Comparison of ENCODE assay signal across 10 cellular contexts in the genomic region with DNA sequence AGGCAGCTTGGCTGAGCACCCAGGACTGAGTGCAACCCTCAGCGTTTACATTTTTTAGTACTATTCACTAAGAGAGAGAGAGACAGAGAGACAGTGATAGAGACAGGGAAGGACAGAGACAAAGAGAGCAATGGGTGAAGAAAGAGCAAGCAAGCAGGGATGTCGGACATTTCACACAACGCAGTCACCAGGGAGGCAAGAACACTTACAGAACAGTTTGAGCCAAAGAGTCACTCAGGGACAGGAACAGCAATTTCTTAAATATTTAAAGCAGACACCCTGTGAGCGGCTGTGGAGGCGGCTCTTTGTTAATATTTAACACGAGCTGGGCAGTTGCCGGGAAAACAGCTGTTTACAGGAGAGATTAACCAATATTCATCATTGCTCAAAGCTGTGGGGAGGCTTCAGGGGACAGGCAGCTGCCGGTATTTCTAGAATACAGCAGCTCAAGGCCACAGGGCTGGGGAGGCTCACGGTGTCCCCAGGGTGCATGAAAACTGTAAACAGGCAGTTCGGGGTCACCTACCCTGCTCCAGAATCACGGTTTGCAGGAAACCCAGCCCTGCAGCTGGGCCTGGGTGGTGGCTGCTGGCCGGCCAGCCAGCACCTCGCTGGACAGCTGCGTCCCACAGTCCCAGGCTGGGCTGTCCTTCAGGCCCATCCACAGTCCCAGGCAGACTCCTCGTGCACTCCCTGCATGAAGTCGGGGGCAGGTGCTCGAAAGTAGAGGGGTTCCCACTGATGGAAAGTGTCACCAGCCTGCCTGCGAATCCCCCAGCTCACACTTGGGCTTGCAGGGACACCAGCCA. TPM values are rescaled to one million over a fixed set of nuclear protein-coding genes. Genes with fewer than 3 reads are reported as not detected.
A peak's percentile ranks its signal among the peaks of the same experiment; 100 is the strongest.
DNase-seq lines count a peak whose midpoint lies in the region; ATAC-seq, FAIRE-seq and TF ChIP-seq lines count a peak whose summit lies in the region.
"Had no signal": no experiment of that assay in that cellular context is flagged by ENCODE, and none has a peak within 500 bp of the region (broad histone marks: within the 10 kb centered on the region; RNA-seq: fewer than 3 reads in every experiment).

No MANE protein-coding gene starts in this region.

- H3K4me1 Mint-ChIP-seq in activated T-cell treated with anti-CD3 and anti-CD28 coated beads, Interleukin-2, amount 50 U/mL, for 72 hours (ENCODE audit: low read depth) = no peaks in the 10 kb centered on the region
- H3K4me1 Mint-ChIP-seq: B cell had no signal

- intact Hi-C loops in esophagus squamous epithelium (cut with DNase I) = no loop called here

- H3K27ac ChIP-seq in A549 (peak overlapping the region; percentile 68 to 83), esophagus squamous epithelium (peak overlapping the region in 3 of 4 donors; percentile 5 to 51 (median 14))

- H3K4me3 ChIP-seq in A549 (no peak overlapping the region), esophagus squamous epithelium (no peak overlapping the region)

- POLR2A ChIA-PET in A549 (lab: Yijun Ruan, JAX) = no interaction called here

- no peak for FAIRE-seq in A549 (lab: Jason Lieb, UNC)

- no peaks in the 10 kb centered on the region for H3K36me3 Mint-ChIP-seq in activated T-cell treated with anti-CD3 and anti-CD28 coated beads, Interleukin-2, amount 50 U/mL, for 72 hours (ENCODE audit: insufficient read depth in 2 of 2)

- DNase-seq in A549 (ENCODE audit: low read depth in 1 of 2, low spot score in 1 of 2) = peak; percentile 52 to 63
- no peak for DNase-seq in esophagus squamous epithelium (lab: John Stamatoyannopoulos, UW)
- DNase-seq in myocyte (ENCODE audit: low read depth) = peak; percentile 60
- DNase-seq in GM13976 (ENCODE audit: low spot score) = no peak
- no peak for DNase-seq in activated T-cell treated with anti-CD3 and anti-CD28 coated beads, Interleukin-2, amount 50 U/mL, for 72 hours
- DNase-seq: H9 had no signal

- H3K4me3 Mint-ChIP-seq in activated T-cell treated with anti-CD3 and anti-CD28 coated beads, Interleukin-2, amount 50 U/mL, for 72 hours = no peak overlapping the region
- H3K4me3 Mint-ChIP-seq: B cell, H9 had no signal

- peaks cover 0 to 23% (median 0%) of the 10 kb centered on the region in 4 donors for H3K27me3 ChIP-seq in esophagus squamous epithelium

- peak; percentile 66 to 70 for ATAC-seq in A549
- ATAC-seq in HG02798 (IDR thresholded peaks at IDR 0.05; ENCODE audit: poor library complexity, unreplicated experiment) = peak; percentile 59
- ATAC-seq in HG03097 (IDR thresholded peaks at IDR 0.05; ENCODE audit: low FRiP score, unreplicated experiment) = no peak
- ATAC-seq in GM19035 (IDR thresholded peaks at IDR 0.05; ENCODE audit: unreplicated experiment) = no peak
- no peak for ATAC-seq in activated T-cell treated with anti-CD3 and anti-CD28 coated beads, Interleukin-2, amount 50 U/mL, for 72 hours (replicated peaks in 1 of 2)

- CTCF ChIA-PET in A549 (lab: Yijun Ruan, JAX) = interaction anchor here (1.0 to 2.2 kb wide), 9 partner anchors 9 to 113 kb away, joined by 3 to 11 read pairs (median 4); no protein-coding TSS in a partner anchor

- H3K27ac Mint-ChIP-seq in activated T-cell treated with anti-CD3 and anti-CD28 coated beads, Interleukin-2, amount 50 U/mL, for 72 hours = no peak overlapping the region
- H3K27ac Mint-ChIP-seq: B cell, H9 had no signal

- 29% methylated on average over 18 of the region's 18 CpGs for WGBS in A549 (ENCODE audit: missing lambda C conversion rate)
- WGBS in esophagus squamous epithelium, 2 donors = 49 to 58% methylated on average over 11 to 14 of the region's 18 CpGs

- H3K36me3 ChIP-seq in esophagus squamous epithelium = no peaks in the 10 kb centered on the region

- H3K4me1 ChIP-seq in A549 = peaks cover 41% of the 10 kb centered on the region
- peaks cover 0 to 20% (median 12%) of the 10 kb centered on the region in 3 donors for H3K4me1 ChIP-seq in esophagus squamous epithelium

- no peaks in the 10 kb centered on the region for H3K9me3 Mint-ChIP-seq in activated T-cell treated with anti-CD3 and anti-CD28 coated beads, Interleukin-2, amount 50 U/mL, for 72 hours
- H3K9me3 Mint-ChIP-seq: H9 had no signal

- H3K4me2 ChIP-seq in A549 = peak overlapping the region; percentile 79

- TF ChIP-seq EP300 in A549 (IDR thresholded peaks at IDR 0.05) = peak in 1 of 2 experiments; percentile 55; a peak in 2 of 5 replicates

- no peaks in the 10 kb centered on the region for H3K9me3 ChIP-seq in A549
- H3K9me3 ChIP-seq in esophagus squamous epithelium = no peaks in the 10 kb centered on the region

- 0 out of 5 replicates have a peak, but pooled peaks of 1 of the 2 experiments have one; percentile 4 for TF ChIP-seq RAD21 in A549 (conservative IDR thresholded peaks at IDR 0.05 in 1 of 2, IDR thresholded peaks at IDR 0.05 in 1 of 2)

- TF ChIP-seq CTCF in A549 (IDR thresholded peaks at IDR 0.05) = no peak
- no peak for TF ChIP-seq CTCF in esophagus squamous epithelium (IDR thresholded peaks at IDR 0.05)
- no peak for TF ChIP-seq CTCF in GM13976 (IDR thresholded peaks at IDR 0.05; ENCODE audit: borderline replicate concordance, control extremely low read depth, extremely low read depth, insufficient read depth, missing control alignments)

- H3K27me3 Mint-ChIP-seq in activated T-cell treated with anti-CD3 and anti-CD28 coated beads, Interleukin-2, amount 50 U/mL, for 72 hours (ENCODE audit: low read depth) = no peaks in the 10 kb centered on the region

- in situ Hi-C loops in GM13976 (cut with MboI; ENCODE audit: low sequenced_read_pairs, unreplicated experiment) = no loop called here

- TF ChIP-seq POLR2A in A549 (IDR thresholded peaks at IDR 0.05; ENCODE audit: low read length) = no peak
- TF ChIP-seq POLR2A in esophagus squamous epithelium (IDR thresholded peaks at IDR 0.05) = no peak

TF ChIP-seq in A549, 52 proteins besides CTCF, POLR2A, EP300 and RAD21:
- TF ChIP-seq NFE2L2 (conservative IDR thresholded peaks at IDR 0.05; ENCODE audit: low read length) = no peak
- TF ChIP-seq JUNB (IDR thresholded peaks at IDR 0.05) = no peak
- TF ChIP-seq, protein P1, sequence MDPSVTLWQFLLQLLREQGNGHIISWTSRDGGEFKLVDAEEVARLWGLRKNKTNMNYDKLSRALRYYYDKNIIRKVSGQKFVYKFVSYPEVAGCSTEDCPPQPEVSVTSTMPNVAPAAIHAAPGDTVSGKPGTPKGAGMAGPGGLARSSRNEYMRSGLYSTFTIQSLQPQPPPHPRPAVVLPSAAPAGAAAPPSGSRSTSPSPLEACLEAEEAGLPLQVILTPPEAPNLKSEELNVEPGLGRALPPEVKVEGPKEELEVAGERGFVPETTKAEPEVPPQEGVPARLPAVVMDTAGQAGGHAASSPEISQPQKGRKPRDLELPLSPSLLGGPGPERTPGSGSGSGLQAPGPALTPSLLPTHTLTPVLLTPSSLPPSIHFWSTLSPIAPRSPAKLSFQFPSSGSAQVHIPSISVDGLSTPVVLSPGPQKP (IDR thresholded peaks at IDR 0.05; ENCODE audit: low read depth, low read length) = no peak
- no peak for TF ChIP-seq RARB (CRISPR knock-in tag; IDR thresholded peaks at IDR 0.05)
- TF ChIP-seq POLR2AphosphoS2 (conservative IDR thresholded peaks at IDR 0.05; ENCODE audit: low read length) = no peak
- TF ChIP-seq JUN (IDR thresholded peaks at IDR 0.05) = 0 out of 5 replicates have a peak, but pooled peaks of 1 of the 2 experiments have one; percentile 36
- TF ChIP-seq MYC (IDR thresholded peaks at IDR 0.05; ENCODE audit: borderline replicate concordance, low read length) = no peak
- TF ChIP-seq, protein P2, sequence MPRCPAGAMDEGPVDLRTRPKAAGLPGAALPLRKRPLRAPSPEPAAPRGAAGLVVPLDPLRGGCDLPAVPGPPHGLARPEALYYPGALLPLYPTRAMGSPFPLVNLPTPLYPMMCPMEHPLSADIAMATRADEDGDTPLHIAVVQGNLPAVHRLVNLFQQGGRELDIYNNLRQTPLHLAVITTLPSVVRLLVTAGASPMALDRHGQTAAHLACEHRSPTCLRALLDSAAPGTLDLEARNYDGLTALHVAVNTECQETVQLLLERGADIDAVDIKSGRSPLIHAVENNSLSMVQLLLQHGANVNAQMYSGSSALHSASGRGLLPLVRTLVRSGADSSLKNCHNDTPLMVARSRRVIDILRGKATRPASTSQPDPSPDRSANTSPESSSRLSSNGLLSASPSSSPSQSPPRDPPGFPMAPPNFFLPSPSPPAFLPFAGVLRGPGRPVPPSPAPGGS (IDR thresholded peaks at IDR 0.05) = no peak
- TF ChIP-seq, protein P3, sequence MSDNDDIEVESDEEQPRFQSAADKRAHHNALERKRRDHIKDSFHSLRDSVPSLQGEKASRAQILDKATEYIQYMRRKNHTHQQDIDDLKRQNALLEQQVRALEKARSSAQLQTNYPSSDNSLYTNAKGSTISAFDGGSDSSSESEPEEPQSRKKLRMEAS (IDR thresholded peaks at IDR 0.05) = 0 out of 2 replicates have a peak, but pooled peaks have one; percentile 30
- TF ChIP-seq RCOR1 (IDR thresholded peaks at IDR 0.05; ENCODE audit: low read depth, low read length) = no peak
- TF ChIP-seq CEBPB (IDR thresholded peaks at IDR 0.05) = peak; percentile 56 to 79; a peak in 3 of 4 replicates
- TF ChIP-seq TP53 (CRISPR knock-in tag; IDR thresholded peaks at IDR 0.05) = no peak
- TF ChIP-seq, protein P4, sequence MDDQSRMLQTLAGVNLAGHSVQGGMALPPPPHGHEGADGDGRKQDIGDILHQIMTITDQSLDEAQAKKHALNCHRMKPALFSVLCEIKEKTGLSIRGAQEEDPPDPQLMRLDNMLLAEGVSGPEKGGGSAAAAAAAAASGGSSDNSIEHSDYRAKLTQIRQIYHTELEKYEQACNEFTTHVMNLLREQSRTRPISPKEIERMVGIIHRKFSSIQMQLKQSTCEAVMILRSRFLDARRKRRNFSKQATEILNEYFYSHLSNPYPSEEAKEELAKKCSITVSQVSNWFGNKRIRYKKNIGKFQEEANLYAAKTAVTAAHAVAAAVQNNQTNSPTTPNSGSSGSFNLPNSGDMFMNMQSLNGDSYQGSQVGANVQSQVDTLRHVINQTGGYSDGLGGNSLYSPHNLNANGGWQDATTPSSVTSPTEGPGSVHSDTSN (IDR thresholded peaks at IDR 0.05) = 0 out of 2 replicates have a peak, but pooled peaks have one; percentile 47
- TF ChIP-seq SREBF2 (IDR thresholded peaks at IDR 0.05) = no peak
- no peak for TF ChIP-seq FOSL2 (IDR thresholded peaks at IDR 0.05)
- no peak for TF ChIP-seq FOSL2 (CRISPR knock-in tag; IDR thresholded peaks at IDR 0.05)
- no peak for TF ChIP-seq HOXB5 (CRISPR knock-in tag; IDR thresholded peaks at IDR 0.05)

RNA-seq across cellular contexts. Expression of a gene that starts 38.8 kb away (rescaled TPM):
- polyA plus RNA-seq in A549 (2011; rRNA removed) = 15.2 and 20.1 TPM in 2 replicates
- polyA plus RNA-seq in A549 (2012; cell fraction: cytosol; rRNA removed) = 12.2 and 16.7 TPM in 2 replicates
- polyA plus RNA-seq in A549 (2012; cell fraction: nucleus; rRNA removed) = 12.2 and 21.3 TPM in 2 replicates
- polyA plus RNA-seq in A549 (2017; fragmentation: RNase III; extraction: RNeasy Plus Mini Kit Qiagen cat#74134 plus additional on column Dnase treatment) = 10.0 to 11.1 TPM (median 10.8 TPM) in 3 replicates
- polyA minus RNA-seq in A549 (2011; rRNA and poly(A)+ RNA removed) = 32.2 and 37.3 TPM in 2 replicates
- total RNA-seq in esophagus squamous epithelium = 10 to 100 TPM in 1 of 4 donors, 1 to 10 TPM in 3; 5.1 to 13.8 (median 9.2) TPM
- total RNA-seq in myocyte = 2.2 and 2.5 TPM in 2 replicates
- polyA plus RNA-seq in myocyte (2012) = 0.33 TPM
- total RNA-seq in activated T-cell treated with anti-CD3 and anti-CD28 coated beads, Interleukin-2, amount 50 U/mL, for 72 hours = 1 to 10 TPM in 1 of 2 donors, under 1 TPM in 1; 0.51 to 2.3 TPM

Comparison
In these comparisons a context has a peak if more than half of its experiments do, and no peak if none do; other contexts are left out.
1. ATAC-seq: peak in A549 (2 of 2) and HG02798 (single experiment); none in HG03097 (single experiment), GM19035 (single experiment) and activated T-cell treated with anti-CD3 and anti-CD28 coated beads, Interleukin-2, amount 50 U/mL, for 72 hours (0 of 2).
2. DNase-seq: peak in A549 (2 of 2) and myocyte (single experiment); none in esophagus squamous epithelium (single experiment), GM13976 (single experiment) and activated T-cell treated with anti-CD3 and anti-CD28 coated beads, Interleukin-2, amount 50 U/mL, for 72 hours (0 of 2).